ENCODE assay signal across 16 cellular contexts in genomic region chr1:208205216-208206013, GRCh38. TPM values are rescaled to one million over a fixed set of nuclear protein-coding genes. Genes with fewer than 3 reads are reported as not detected.
DNase-seq lines count a peak whose midpoint lies in the region; ATAC-seq and TF ChIP-seq lines count a peak whose summit lies in the region.
"Had no signal": no experiment of that assay in that cellular context is flagged by ENCODE, and none has a peak within 500 bp of the region (broad histone marks: within the 10 kb centered on the region; RNA-seq: fewer than 3 reads in every experiment).

No MANE protein-coding gene starts in this region.

- peak overlapping the region; percentile 25 for H2AFZ ChIP-seq in trophoblast cell (ENCODE audit: insufficient read depth, low read length, poor library complexity)
- H2AFZ ChIP-seq: PC-9 had no signal

- no peak for DNase-seq in heart left ventricle
- DNase-seq in Right ventricle myocardium superior = no peak
- no peak for DNase-seq in dorsolateral prefrontal cortex
- DNase-seq in trophoblast cell = no peak
- DNase-seq in upper lobe of right lung = no peak
- DNase-seq in CD8-positive, alpha-beta memory T cell = no peak
- no peak for DNase-seq in type B pancreatic cell (ENCODE audit: extremely low spot score, unreplicated experiment)
- DNase-seq: activated CD4-positive, alpha-beta T cell treated with anti-CD3 and anti-CD28 coated beads, Interleukin-2, amount 50 U/mL, for 48 hours; activated naive CD8-positive, alpha-beta T cell treated with anti-CD3 and anti-CD28 coated beads for 36 hours; activated T-cell treated with anti-CD3 and anti-CD28 coated beads, Interleukin-2, amount 50 U/mL, for 1 hour; nephron progenitor cell; PC-9 had no signal

- no peak for TF ChIP-seq CTCF in heart left ventricle (IDR thresholded peaks at IDR 0.05)
- no peak for TF ChIP-seq CTCF in dorsolateral prefrontal cortex (IDR thresholded peaks at IDR 0.05 in 54 of 56, conservative IDR thresholded peaks at IDR 0.05 in 2 of 56; ENCODE audit: low read depth in 1 of 56, partially characterized antibody in 56 of 56)
- no peak for TF ChIP-seq CTCF in upper lobe of right lung (IDR thresholded peaks at IDR 0.05)
- TF ChIP-seq CTCF in type B pancreatic cell (conservative IDR thresholded peaks at IDR 0.05) = no peak

- no peak overlapping the region for H3K4me3 Mint-ChIP-seq in CD8-positive, alpha-beta memory T cell
- H3K4me3 Mint-ChIP-seq in type B pancreatic cell = no peak overlapping the region
- H3K4me3 Mint-ChIP-seq: activated naive CD8-positive, alpha-beta T cell treated with anti-CD3 and anti-CD28 coated beads for 36 hours; nephron progenitor cell had no signal

- no peak overlapping the region for H3K9ac ChIP-seq in trophoblast cell (ENCODE audit: low read length)

- ATAC-seq in heart left ventricle (no peak), Right ventricle myocardium superior (ENCODE audit: poor library complexity) (no peak), upper lobe of right lung (no peak)
- ATAC-seq in activated CD4-positive, CD25-positive, alpha-beta regulatory T cell treated with anti-CD3 and anti-CD28 coated beads, Interleukin-2, amount 50 U/mL, for 24 hours = no peak

- peaks cover 3 to 4% of the 10 kb centered on the region in 2 donors for H3K27me3 Mint-ChIP-seq in CD8-positive, alpha-beta memory T cell
- no peaks in the 10 kb centered on the region for H3K27me3 Mint-ChIP-seq in type B pancreatic cell
- H3K27me3 Mint-ChIP-seq: activated naive CD8-positive, alpha-beta T cell treated with anti-CD3 and anti-CD28 coated beads for 36 hours had no signal

- H3K23ac ChIP-seq in trophoblast cell (ENCODE audit: low read length) = no peak overlapping the region

- peak overlapping the region; percentile 2 for H3K18ac ChIP-seq in trophoblast cell (ENCODE audit: low read length)

- WGBS in heart left ventricle, 4 donors = 72 to 80% (median 79%) methylated on average over 5 of the region's 5 CpGs
- no CpG with 5 or more reads among the region's 5 CpGs for WGBS in trophoblast cell (ENCODE audit: extremely low coverage, insufficient coverage, insufficient read length)

- H3K4ac ChIP-seq in trophoblast cell (ENCODE audit: low read depth, low read length) = no peak overlapping the region

- H3K27me3 ChIP-seq in heart left ventricle (no peaks in the 10 kb centered on the region), dorsolateral prefrontal cortex (peaks cover 0 to 16% (median 0%) of the 10 kb centered on the region in 45 donors), trophoblast cell (ENCODE audit: insufficient read depth, low read length) (no peaks in the 10 kb centered on the region), upper lobe of right lung (no peaks in the 10 kb centered on the region)
- H3K27me3 ChIP-seq in CD8-positive, alpha-beta memory T cell (ENCODE audit: insufficient read depth, low read length, poor library complexity, severe bottlenecking) = no peaks in the 10 kb centered on the region
- H3K27me3 ChIP-seq: cardiac muscle cell had no signal

- H4K12ac ChIP-seq in trophoblast cell (ENCODE audit: low read depth, low read length) = no peak overlapping the region

- H3K36me3 ChIP-seq in heart left ventricle (peaks cover 0 to 44% (median 10%) of the 10 kb centered on the region in 9 donors), trophoblast cell (ENCODE audit: control insufficient read depth in 1 of 2, insufficient read depth in 2 of 2, low read length in 2 of 2) (peaks cover 31 to 52% of the 10 kb centered on the region in 2 experiments), upper lobe of right lung (peaks cover 29% of the 10 kb centered on the region)
- no peaks in the 10 kb centered on the region for H3K36me3 ChIP-seq in CD8-positive, alpha-beta memory T cell (ENCODE audit: insufficient read depth, low read length)

- H3K27ac Mint-ChIP-seq in CD8-positive, alpha-beta memory T cell = no peak overlapping the region
- no peak overlapping the region for H3K27ac Mint-ChIP-seq in type B pancreatic cell
- H3K27ac Mint-ChIP-seq: activated naive CD8-positive, alpha-beta T cell treated with anti-CD3 and anti-CD28 coated beads for 36 hours; nephron progenitor cell had no signal

- H3K4me1 Mint-ChIP-seq in CD8-positive, alpha-beta memory T cell = no peaks in the 10 kb centered on the region
- H3K4me1 Mint-ChIP-seq in type B pancreatic cell (ENCODE audit: unreplicated experiment) = peaks cover 36% of the 10 kb centered on the region

- no peak overlapping the region for H4K8ac ChIP-seq in trophoblast cell (ENCODE audit: low read depth, low read length)

- intact Hi-C loops in heart left ventricle (cut with DNase I) = no loop called here
- intact Hi-C loops in Right ventricle myocardium superior (cut with DNase I) = no loop called here
- intact Hi-C loops in dorsolateral prefrontal cortex (cut with DNase I) = no loop called here
- intact Hi-C loops in upper lobe of right lung (cut with DNase I) = no loop called here

- H3K4me3 ChIP-seq in heart left ventricle = no peak overlapping the region
- H3K4me3 ChIP-seq in dorsolateral prefrontal cortex = no peak overlapping the region
- no peak overlapping the region for H3K4me3 ChIP-seq in trophoblast cell (ENCODE audit: low read depth, low read length)
- H3K4me3 ChIP-seq in upper lobe of right lung = no peak overlapping the region
- no peak overlapping the region for H3K4me3 ChIP-seq in CD8-positive, alpha-beta memory T cell (ENCODE audit: low read length)
- H3K4me3 ChIP-seq: cardiac muscle cell, GM12878, PC-9 had no signal

- no peak overlapping the region for H4K91ac ChIP-seq in trophoblast cell (ENCODE audit: low read depth, low read length)

- H3K36me3 Mint-ChIP-seq in CD8-positive, alpha-beta memory T cell = no peaks in the 10 kb centered on the region
- H3K36me3 Mint-ChIP-seq in type B pancreatic cell = peaks cover 46% of the 10 kb centered on the region
- H3K36me3 Mint-ChIP-seq: activated naive CD8-positive, alpha-beta T cell treated with anti-CD3 and anti-CD28 coated beads for 36 hours had no signal

- H3K4me2 ChIP-seq in trophoblast cell (ENCODE audit: low read length) = no peak overlapping the region
- H3K4me2 ChIP-seq: PC-9 had no signal

- peaks cover 17 to 92% (median 77%) of the 10 kb centered on the region in 12 donors for H3K4me1 ChIP-seq in heart left ventricle
- peaks cover 24 to 35% of the 10 kb centered on the region in 2 experiments for H3K4me1 ChIP-seq in trophoblast cell (ENCODE audit: control insufficient read depth in 1 of 2, insufficient read depth in 2 of 2, low read length in 2 of 2)
- peaks cover 85% of the 10 kb centered on the region for H3K4me1 ChIP-seq in upper lobe of right lung
- no peaks in the 10 kb centered on the region for H3K4me1 ChIP-seq in CD8-positive, alpha-beta memory T cell (ENCODE audit: insufficient read depth, low read length)

- H2BK120ac ChIP-seq in trophoblast cell (ENCODE audit: insufficient read depth, low read length, poor library complexity) = no peak overlapping the region

- H3K27ac ChIP-seq in heart left ventricle (peak overlapping the region; percentile 42 to 86 (median 76)), dorsolateral prefrontal cortex (peak overlapping the region in 45 of 59 donors; percentile 8 to 84 (median 62)), trophoblast cell (ENCODE audit: low read depth, low read length) (no peak overlapping the region), upper lobe of right lung (peak overlapping the region; percentile 61)
- H3K27ac ChIP-seq in CD8-positive, alpha-beta memory T cell (ENCODE audit: low read depth, low read length) = no peak overlapping the region
- H3K27ac ChIP-seq: cardiac muscle cell, HL-60 had no signal

- H2AK5ac ChIP-seq in trophoblast cell (ENCODE audit: low read length) = no peak overlapping the region

- peak overlapping the region; percentile 11 for H2BK12ac ChIP-seq in trophoblast cell (ENCODE audit: low read length)

- no peak overlapping the region for H3K14ac ChIP-seq in trophoblast cell (ENCODE audit: low read length)

- no peak overlapping the region for H2BK5ac ChIP-seq in trophoblast cell (ENCODE audit: low read depth, low read length, poor library complexity)

- CTCF ChIA-PET in CD8-positive, alpha-beta memory T cell (lab: Charles Lee) = interaction anchor here (0.8 to 1.1 kb wide), 2 partner anchors 11 to 40 kb away, joined by 3 read pairs; no protein-coding TSS in a partner anchor

- no peaks in the 10 kb centered on the region for H3K79me2 ChIP-seq in trophoblast cell (ENCODE audit: control insufficient read depth, insufficient read depth, low read length, poor library complexity)

- no peaks in the 10 kb centered on the region for H3K9me3 ChIP-seq in heart left ventricle
- no peaks in the 10 kb centered on the region for H3K9me3 ChIP-seq in trophoblast cell (ENCODE audit: insufficient read depth, low read depth, low read length)
- H3K9me3 ChIP-seq in upper lobe of right lung = no peaks in the 10 kb centered on the region
- H3K9me3 ChIP-seq in CD8-positive, alpha-beta memory T cell (ENCODE audit: low read length) = no peaks in the 10 kb centered on the region

- peaks cover 17% of the 10 kb centered on the region for H3K79me1 ChIP-seq in trophoblast cell (ENCODE audit: low read length)

- no peaks in the 10 kb centered on the region for H3K9me3 Mint-ChIP-seq in CD8-positive, alpha-beta memory T cell
- H3K9me3 Mint-ChIP-seq in type B pancreatic cell = no peaks in the 10 kb centered on the region
- H3K9me3 Mint-ChIP-seq: activated naive CD8-positive, alpha-beta T cell treated with anti-CD3 and anti-CD28 coated beads for 36 hours; nephron progenitor cell had no signal

- TF ChIP-seq POLR2A in heart left ventricle (IDR thresholded peaks at IDR 0.05) = no peak

- POLR2A ChIA-PET in CD8-positive, alpha-beta memory T cell (lab: Charles Lee) = no interaction called here

RNA-seq across cellular contexts. Expression of gene PLXNA2, which starts 38.8 kb away (rescaled TPM):
- 10 to 100 TPM; 13.3 to 28.2 (median 18.4) TPM for total RNA-seq in heart left ventricle
- 10 to 100 TPM in 1 of 2 donors, 1 to 10 TPM in 1; 9.2 to 10.5 TPM for polyA plus RNA-seq in heart left ventricle
- total RNA-seq in Right ventricle myocardium superior = 14.4 TPM
- 100 to 1,000 TPM in 36 of 120 experiments, 10 to 100 TPM in 84; 39.8 to 132 (median 90.8) TPM for total RNA-seq in dorsolateral prefrontal cortex
- 35.3 and 35.7 TPM in 2 replicates for polyA plus RNA-seq in trophoblast cell (2013)
- total RNA-seq in upper lobe of right lung = 98.5 TPM
- 1 to 10 TPM in 1 of 2 experiments, under 1 TPM in 1; 0.75 to 1.1 TPM for total RNA-seq in CD8-positive, alpha-beta memory T cell
- polyA plus RNA-seq in CD8-positive, alpha-beta memory T cell = 1.0 TPM
- 80.1 and 120 TPM in 2 replicates for total RNA-seq in type B pancreatic cell (ENCODE audit: low replicate concordance)

Comparison
In these comparisons a context has a peak if more than half of its experiments do, and no peak if none do; other contexts are left out.
1. H3K27ac ChIP-seq: peak in heart left ventricle (12 of 12), dorsolateral prefrontal cortex (45 of 59) and upper lobe of right lung (single experiment); none in trophoblast cell (single experiment) and CD8-positive, alpha-beta memory T cell (single experiment).